ENCODE assay signal across 12 cellular contexts in genomic region chr12:4540170-4540569, GRCh38. TPM values are rescaled to one million over a fixed set of nuclear protein-coding genes. Genes with fewer than 3 reads are reported as not detected.
DNase-seq lines count a peak whose midpoint lies in the region; ATAC-seq, FAIRE-seq and TF ChIP-seq lines count a peak whose summit lies in the region.
"Had no signal": no experiment of that assay in that cellular context is flagged by ENCODE, and none has a peak within 500 bp of the region (broad histone marks: within the 10 kb centered on the region; RNA-seq: fewer than 3 reads in every experiment).

No MANE protein-coding gene starts in this region.

- peaks cover 22% of the 10 kb centered on the region for H4K20me1 ChIP-seq in Loucy (ENCODE audit: insufficient read depth, low read length, poor library complexity, severe bottlenecking)

- no peaks in the 10 kb centered on the region for H3F3A ChIP-seq in Loucy (ENCODE audit: low read depth)

- H3K4me2 ChIP-seq in Loucy (ENCODE audit: low read depth, low read length, poor library complexity, severe bottlenecking), result peak overlapping the region; percentile 83

- H2AFZ ChIP-seq in Loucy (ENCODE audit: low read length), result no peak overlapping the region

- H3K36me3 Mint-ChIP-seq in activated naive CD8-positive, alpha-beta T cell treated with anti-CD3 and anti-CD28 coated beads, Interleukin-2, amount 50 U/mL, for 24 hours (ENCODE audit: low read depth), result peaks cover 22% of the 10 kb centered on the region
- no peaks in the 10 kb centered on the region for H3K36me3 Mint-ChIP-seq in neural crest cell (ENCODE audit: low read depth)

- peak overlapping the region; percentile 97 for H3K9ac ChIP-seq in Loucy (ENCODE audit: low read depth, low read length, poor library complexity, severe bottlenecking)

- no peaks in the 10 kb centered on the region for H3K9me3 ChIP-seq in Loucy (ENCODE audit: insufficient read depth, low read depth, low read length)
- H3K9me3 ChIP-seq: lower lobe of right lung had no signal

- no peak for DNase-seq in activated naive CD8-positive, alpha-beta T cell treated with anti-CD3 and anti-CD28 coated beads, Interleukin-2, amount 50 U/mL, for 24 hours
- DNase-seq in neural crest cell (ENCODE audit: low read depth, low spot score), result no peak
- no peak for DNase-seq in NCI-H1436 treated with DMSO at 0.1 percent for 48 hours (lab: John Stamatoyannopoulos, UW)
- no peak for DNase-seq in D721Med (ENCODE audit: insufficient read length, low spot score)
- DNase-seq: activated CD4-positive, alpha-beta T cell treated with anti-CD3 and anti-CD28 coated beads for 1 hour; KG1; lower lobe of right lung; stimulated activated CD4-positive, alpha-beta T cell treated with anti-CD3 and anti-CD28 coated beads, Interleukin-15, amount 100 ng/mL, for 24 hours; substantia nigra had no signal

- peaks cover 26% of the 10 kb centered on the region for H3K4me1 Mint-ChIP-seq in activated naive CD8-positive, alpha-beta T cell treated with anti-CD3 and anti-CD28 coated beads, Interleukin-2, amount 50 U/mL, for 24 hours
- H3K4me1 Mint-ChIP-seq in neural crest cell, result peaks cover 27% of the 10 kb centered on the region

- peaks cover 59% of the 10 kb centered on the region for H3K4me1 ChIP-seq in Loucy (ENCODE audit: insufficient read depth, low read length, poor library complexity, severe bottlenecking)

- no peaks in the 10 kb centered on the region for H3K9me3 Mint-ChIP-seq in activated naive CD8-positive, alpha-beta T cell treated with anti-CD3 and anti-CD28 coated beads, Interleukin-2, amount 50 U/mL, for 24 hours
- no peaks in the 10 kb centered on the region for H3K9me3 Mint-ChIP-seq in neural crest cell

- peaks cover 31% of the 10 kb centered on the region; the same call in 1 of the 2 replicates for H3K36me3 ChIP-seq in Loucy (ENCODE audit: insufficient read depth, low read length)

- FAIRE-seq in D721Med (lab: Jason Lieb, UNC), result no peak

- no peaks in the 10 kb centered on the region for H3K9me2 ChIP-seq in Loucy (replicated peaks; ENCODE audit: low read depth, low read length)

- TF ChIP-seq CTCF in GM12875 (IDR thresholded peaks at IDR 0.05; ENCODE audit: borderline replicate concordance, insufficient read depth, low read depth, low read length) (no peak), Loucy (conservative IDR thresholded peaks at IDR 0.05; ENCODE audit: low read length) (no peak), neural crest cell (conservative IDR thresholded peaks at IDR 0.05) (no peak), D721Med (IDR thresholded peaks at IDR 0.05; ENCODE audit: insufficient read depth, missing control alignments) (no peak)

- peaks cover 86% of the 10 kb centered on the region for H3K79me2 ChIP-seq in Loucy (ENCODE audit: insufficient read depth, low read length)

- H3K27me3 ChIP-seq in Loucy (ENCODE audit: insufficient read depth, low read length, poor library complexity, severe bottlenecking), result no peaks in the 10 kb centered on the region

- ATAC-seq in activated naive CD8-positive, alpha-beta T cell treated with anti-CD3 and anti-CD28 coated beads, Interleukin-2, amount 50 U/mL, for 24 hours, result no peak
- no peak for ATAC-seq in GM18519 (IDR thresholded peaks at IDR 0.05; ENCODE audit: low FRiP score, unreplicated experiment)
- ATAC-seq: lower lobe of right lung had no signal

- H3K27ac Mint-ChIP-seq in activated naive CD8-positive, alpha-beta T cell treated with anti-CD3 and anti-CD28 coated beads, Interleukin-2, amount 50 U/mL, for 24 hours, result peak overlapping the region; percentile 23
- H3K27ac Mint-ChIP-seq in neural crest cell (ENCODE audit: unreplicated experiment), result peak overlapping the region; percentile 91

- H3K27me3 Mint-ChIP-seq in activated naive CD8-positive, alpha-beta T cell treated with anti-CD3 and anti-CD28 coated beads, Interleukin-2, amount 50 U/mL, for 24 hours, result no peaks in the 10 kb centered on the region
- H3K27me3 Mint-ChIP-seq in neural crest cell (ENCODE audit: low read depth), result no peaks in the 10 kb centered on the region

- H3K4me3 ChIP-seq in GM12875 (ENCODE audit: low read depth, low read length) (peak overlapping the region; percentile 86), Loucy (ENCODE audit: low read length, poor library complexity, severe bottlenecking) (peak overlapping the region; percentile 91)
- H3K4me3 ChIP-seq: lower lobe of right lung had no signal

- peak overlapping the region; percentile 97 for H3K4me3 Mint-ChIP-seq in activated naive CD8-positive, alpha-beta T cell treated with anti-CD3 and anti-CD28 coated beads, Interleukin-2, amount 50 U/mL, for 24 hours
- peak overlapping the region; percentile 97 for H3K4me3 Mint-ChIP-seq in neural crest cell

RNA-seq across cellular contexts. Expression of gene RAD51AP1, which starts 1.5 kb away (rescaled TPM):
- total RNA-seq in neural crest cell, result 48.2 and 49.0 TPM in 2 replicates

RNA-seq across cellular contexts. Expression of gene DYRK4, which starts 21.8 kb away (rescaled TPM):
- total RNA-seq in neural crest cell, result 43.1 and 44.9 TPM in 2 replicates
